13 cellular contexts compared by ENCODE assay signal in the genomic region with DNA sequence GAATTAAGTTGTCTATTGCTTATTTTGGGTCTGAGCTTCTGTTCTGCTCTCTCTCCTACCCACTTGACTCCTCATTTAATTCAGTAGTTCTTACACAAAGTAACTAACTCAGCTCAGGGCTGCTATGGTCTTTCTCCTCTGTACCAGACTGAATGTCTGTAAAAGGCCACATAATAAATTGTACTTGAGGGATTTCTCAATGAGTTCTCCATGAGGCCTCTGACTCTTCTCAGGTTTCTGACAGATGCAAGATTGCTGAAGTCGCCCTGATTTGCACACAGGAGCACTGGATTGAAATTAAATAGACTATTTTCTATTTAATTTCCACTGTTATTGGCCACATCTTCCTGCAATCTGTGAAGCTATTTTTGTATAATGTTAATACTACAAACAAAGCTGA. TPM values are rescaled to one million over a fixed set of nuclear protein-coding genes. Genes with fewer than 3 reads are reported as not detected.
A peak's percentile ranks its signal among the peaks of the same experiment; 100 is the strongest.
DNase-seq lines count a peak whose midpoint lies in the region; ATAC-seq and TF ChIP-seq lines count a peak whose summit lies in the region.
"Had no signal": no experiment of that assay in that cellular context is flagged by ENCODE, and none has a peak within 500 bp of the region (broad histone marks: within the 10 kb centered on the region; RNA-seq: fewer than 3 reads in every experiment).

No MANE protein-coding gene starts in this region.

- no peak for TF ChIP-seq CTCF in esophagus squamous epithelium (IDR thresholded peaks at IDR 0.05)

- no peak overlapping the region for H2BK120ac ChIP-seq in mesenchymal stem cell (ENCODE audit: low read depth, low read length)

- H3K36me3 ChIP-seq in SK-N-MC (ENCODE audit: insufficient read depth, low read length) (no peaks in the 10 kb centered on the region), esophagus squamous epithelium (no peaks in the 10 kb centered on the region), mesenchymal stem cell (ENCODE audit: control insufficient read depth in 1 of 2, insufficient read depth in 2 of 2, low read depth in 1 of 2, low read length in 2 of 2) (no peaks in the 10 kb centered on the region)
- H3K36me3 ChIP-seq: prostate gland had no signal

- no peak overlapping the region for H4K8ac ChIP-seq in mesenchymal stem cell (ENCODE audit: low read length)

- H3K4ac ChIP-seq in mesenchymal stem cell (ENCODE audit: low read depth in 1 of 2, low read length in 2 of 2), result no peak overlapping the region

- H3K18ac ChIP-seq in mesenchymal stem cell (ENCODE audit: low read depth in 1 of 2, low read length in 2 of 2), result no peak overlapping the region

- H4K91ac ChIP-seq in mesenchymal stem cell (ENCODE audit: low read length), result no peak overlapping the region

- no peak for DNase-seq in stimulated activated naive CD8-positive, alpha-beta T cell treated with anti-CD3 and anti-CD28 coated beads, Interleukin-15, Interleukin-2, amounts not matched to agents 100 U/mL and 50 U/mL, for 24 hours
- DNase-seq in SK-N-MC (ENCODE audit: low read depth, low spot score) (no peak), esophagus squamous epithelium (lab: John Stamatoyannopoulos, UW) (no peak), mesenchymal stem cell (no peak)
- DNase-seq: C1 segment of cervical spinal cord; NCI-H446; RPMI8226; stimulated activated CD4-positive, alpha-beta T cell treated with anti-CD3 and anti-CD28 coated beads, Interleukin-2, amount 100 ng/mL, for 24 hours had no signal

- H2BK5ac ChIP-seq in mesenchymal stem cell (ENCODE audit: low read depth, low read length, poor library complexity, severe bottlenecking), result no peak overlapping the region

- no peak for ATAC-seq in stimulated activated naive CD8-positive, alpha-beta T cell treated with anti-CD3 and anti-CD28 coated beads, Interleukin-15, Interleukin-2, amounts not matched to agents 100 U/mL and 50 U/mL, for 24 hours
- ATAC-seq in GM21447 (IDR thresholded peaks at IDR 0.05; ENCODE audit: unreplicated experiment) (no peak), HG03039 (IDR thresholded peaks at IDR 0.05; ENCODE audit: unreplicated experiment) (no peak)

- peaks cover 0 to 36% (median 5%) of the 10 kb centered on the region in 4 donors for H3K27me3 ChIP-seq in esophagus squamous epithelium
- peaks cover 55 to 66% of the 10 kb centered on the region in 2 experiments for H3K27me3 ChIP-seq in mesenchymal stem cell (ENCODE audit: control insufficient read depth in 1 of 2, insufficient read depth in 1 of 2, low read length in 2 of 2)

- H3K4me1 ChIP-seq in esophagus squamous epithelium (peaks cover 0 to 34% (median 13%) of the 10 kb centered on the region in 3 donors), mesenchymal stem cell (ENCODE audit: control insufficient read depth, insufficient read depth, low read depth, low read length) (peaks cover 17% of the 10 kb centered on the region)
- H3K4me1 ChIP-seq: prostate gland had no signal

- H3K79me1 ChIP-seq in mesenchymal stem cell (replicated peaks; ENCODE audit: low read length, poor library complexity, severe bottlenecking), result no peaks in the 10 kb centered on the region

- H3K14ac ChIP-seq in mesenchymal stem cell (ENCODE audit: low read length in 2 of 2), result no peak overlapping the region

- no peak overlapping the region for H2BK15ac ChIP-seq in mesenchymal stem cell (ENCODE audit: low read depth, poor library complexity, severe bottlenecking)

- H3K4me3 ChIP-seq in SK-N-MC (peak overlapping the region; percentile 88), esophagus squamous epithelium (no peak overlapping the region), mesenchymal stem cell (ENCODE audit: insufficient read depth in 1 of 2, low read depth in 1 of 2, low read length in 2 of 2) (no peak overlapping the region)
- H3K4me3 ChIP-seq: prostate gland had no signal

- no peak for TF ChIP-seq POLR2A in esophagus squamous epithelium (IDR thresholded peaks at IDR 0.05)

- WGBS in esophagus squamous epithelium, 2 donors, result 67 to 78% methylated on average over 1 of the region's 1 CpG
- 60% methylated on average over 1 of the region's 1 CpG for WGBS in mesenchymal stem cell

- H3K36me3 Mint-ChIP-seq in stimulated activated naive CD8-positive, alpha-beta T cell treated with anti-CD3 and anti-CD28 coated beads, Interleukin-15, Interleukin-2, amounts not matched to agents 100 ng/mL and 50 ng/mL, for 24 hours (ENCODE audit: low read depth), result peaks cover 6% of the 10 kb centered on the region
- peaks cover 24% of the 10 kb centered on the region for H3K36me3 Mint-ChIP-seq in dendritic cell treated with granulocyte-macrophage colony-stimulating factor and Interleukin-4, amounts not matched to agents 40 ng/mL and 50 ng/mL, for 4 days (ENCODE audit: low read depth)

- H2AFZ ChIP-seq in mesenchymal stem cell (ENCODE audit: low read depth, low read length), result no peak overlapping the region

- no peaks in the 10 kb centered on the region for H3K9me3 Mint-ChIP-seq in stimulated activated naive CD8-positive, alpha-beta T cell treated with anti-CD3 and anti-CD28 coated beads, Interleukin-15, Interleukin-2, amounts not matched to agents 100 ng/mL and 50 ng/mL, for 24 hours
- no peaks in the 10 kb centered on the region for H3K9me3 Mint-ChIP-seq in dendritic cell treated with granulocyte-macrophage colony-stimulating factor and Interleukin-4, amounts not matched to agents 40 ng/mL and 50 ng/mL, for 4 days

- peak overlapping the region; percentile 28 for H3K27ac Mint-ChIP-seq in stimulated activated naive CD8-positive, alpha-beta T cell treated with anti-CD3 and anti-CD28 coated beads, Interleukin-15, Interleukin-2, amounts not matched to agents 100 ng/mL and 50 ng/mL, for 24 hours
- H3K27ac Mint-ChIP-seq in dendritic cell treated with granulocyte-macrophage colony-stimulating factor and Interleukin-4, amounts not matched to agents 40 ng/mL and 50 ng/mL, for 4 days, result peak overlapping the region; percentile 46

- no peak overlapping the region for H2AK5ac ChIP-seq in mesenchymal stem cell (ENCODE audit: low read length, severe bottlenecking)

- peak overlapping the region; percentile 95 for H3K4me3 Mint-ChIP-seq in stimulated activated naive CD8-positive, alpha-beta T cell treated with anti-CD3 and anti-CD28 coated beads, Interleukin-15, Interleukin-2, amounts not matched to agents 100 ng/mL and 50 ng/mL, for 24 hours
- peak overlapping the region; percentile 91 for H3K4me3 Mint-ChIP-seq in dendritic cell treated with granulocyte-macrophage colony-stimulating factor and Interleukin-4, amounts not matched to agents 40 ng/mL and 50 ng/mL, for 4 days

- no peak overlapping the region for H3K9ac ChIP-seq in SK-N-MC (ENCODE audit: insufficient read length)
- no peak overlapping the region for H3K9ac ChIP-seq in mesenchymal stem cell (ENCODE audit: low read length)

- peaks cover 70% of the 10 kb centered on the region for H3K4me1 Mint-ChIP-seq in stimulated activated naive CD8-positive, alpha-beta T cell treated with anti-CD3 and anti-CD28 coated beads, Interleukin-15, Interleukin-2, amounts not matched to agents 100 ng/mL and 50 ng/mL, for 24 hours (ENCODE audit: low read depth)
- peaks cover 72% of the 10 kb centered on the region for H3K4me1 Mint-ChIP-seq in dendritic cell treated with granulocyte-macrophage colony-stimulating factor and Interleukin-4, amounts not matched to agents 40 ng/mL and 50 ng/mL, for 4 days (ENCODE audit: low read depth)

- H3K27ac ChIP-seq in SK-N-MC, result peak overlapping the region; percentile 40
- H3K27ac ChIP-seq in esophagus squamous epithelium, result no peak overlapping the region
- H3K27ac ChIP-seq in mesenchymal stem cell (ENCODE audit: low read length, poor library complexity, severe bottlenecking), result no peak overlapping the region

- no peak overlapping the region for H2BK12ac ChIP-seq in mesenchymal stem cell (ENCODE audit: low read length in 2 of 2)

- H3K27me3 Mint-ChIP-seq in stimulated activated naive CD8-positive, alpha-beta T cell treated with anti-CD3 and anti-CD28 coated beads, Interleukin-15, Interleukin-2, amounts not matched to agents 100 ng/mL and 50 ng/mL, for 24 hours, result no peaks in the 10 kb centered on the region
- no peaks in the 10 kb centered on the region for H3K27me3 Mint-ChIP-seq in dendritic cell treated with granulocyte-macrophage colony-stimulating factor and Interleukin-4, amounts not matched to agents 40 ng/mL and 50 ng/mL, for 4 days

- intact Hi-C loops in dendritic cell treated with granulocyte-macrophage colony-stimulating factor and Interleukin-4, amounts not matched to agents 40 ng/mL and 50 ng/mL, for 4 days (cut with micrococcal nuclease), result loop anchor here (5.0 to 10.0 kb wide), 4 partner anchors 74 to 891 kb away; a partner anchor contains a TSS
- intact Hi-C loops in esophagus squamous epithelium (cut with DNase I), result loop anchor here (10.0 kb wide), 1 partner anchor 139 kb away; no protein-coding TSS in a partner anchor

- no peak overlapping the region for H3K23ac ChIP-seq in mesenchymal stem cell (ENCODE audit: low read length in 2 of 2)

- H3K4me2 ChIP-seq in mesenchymal stem cell (ENCODE audit: low read length, poor library complexity, severe bottlenecking), result no peak overlapping the region

- H3K9me3 ChIP-seq in SK-N-MC (ENCODE audit: low read depth, low read length), result no peaks in the 10 kb centered on the region
- H3K9me3 ChIP-seq in esophagus squamous epithelium, result no peaks in the 10 kb centered on the region
- no peaks in the 10 kb centered on the region for H3K9me3 ChIP-seq in mesenchymal stem cell (ENCODE audit: control insufficient read depth, low read length)
- H3K9me3 ChIP-seq: prostate gland had no signal

RNA-seq across cellular contexts. Expression of a gene that starts 2.9 kb away (rescaled TPM):
- total RNA-seq in esophagus squamous epithelium, result 10 to 100 TPM in 1 of 4 donors, 1 to 10 TPM in 3; 3.0 to 16.6 (median 5.9) TPM
- polyA plus RNA-seq in mesenchymal stem cell (2013, experiment 1 of 2), result 2.2 TPM
- polyA plus RNA-seq in mesenchymal stem cell (2013, experiment 2 of 2), result 2.3 TPM
